In genomic region chr19:7869910-7870511, GRCh38 we compare ENCODE assay signal across 8 cellular contexts. TPM values are rescaled to one million over a fixed set of nuclear protein-coding genes. Genes with fewer than 3 reads are reported as not detected.
DNase-seq lines count a peak whose midpoint lies in the region; ATAC-seq and TF ChIP-seq lines count a peak whose summit lies in the region.

No MANE protein-coding gene starts in this region.

- peaks cover 9% of the 10 kb centered on the region for H3F3A ChIP-seq in DOHH2 (ENCODE audit: control insufficient read depth, insufficient read depth)

- BruUV-seq in Calu3 (replicated peaks; lab: Mats Ljungman, UMichigan), result no TSS peak

- no peak overlapping the region for H3K27ac ChIP-seq in DOHH2 (ENCODE audit: low read depth, low read length)
- no peak overlapping the region for H3K27ac ChIP-seq in endodermal cell (ENCODE audit: low read depth, low read length)
- no peak overlapping the region for H3K27ac ChIP-seq in aorta (ENCODE audit: low read depth in 1 of 2, low read length in 2 of 2)

- peak; percentile 92 for DNase-seq in KBM-7
- DNase-seq in activated CD4-positive, alpha-beta T cell treated with anti-CD3 and anti-CD28 coated beads for 1 hour, result peak; percentile 36
- peak; percentile 92 for DNase-seq in endodermal cell
- DNase-seq in natural killer cell treated with Interleukin-12 subunit alpha and Interleukin-12 subunit beta and Interleukin-15 and Interleukin-18, amount 100 ng/mL, for 72 hours (ENCODE audit: low spot score), result no peak
- DNase-seq in aorta, result no peak
- no peak for DNase-seq in Calu3
- DNase-seq in NCI-H2107 treated with DMSO at 0.1 percent for 48 hours (lab: John Stamatoyannopoulos, UW; ENCODE audit: unreplicated experiment), result no peak

- H3K36me3 Mint-ChIP-seq in endodermal cell (ENCODE audit: low read depth) (no peaks in the 10 kb centered on the region), Calu3 (ENCODE audit: insufficient read depth, unreplicated experiment) (peaks cover 56% of the 10 kb centered on the region)
- peaks cover 7% of the 10 kb centered on the region for H3K36me3 Mint-ChIP-seq in natural killer cell treated with Interleukin-12 subunit alpha and Interleukin-12 subunit beta and Interleukin-15 and Interleukin-18, amount 100 ng/mL, for 72 hours

- no peaks in the 10 kb centered on the region for H3K9me2 ChIP-seq in DOHH2 (replicated peaks; ENCODE audit: control insufficient read depth, low read length)

- H3K4me2 ChIP-seq in DOHH2 (ENCODE audit: low read length), result peak overlapping the region; percentile 99

- WGBS in endodermal cell (ENCODE audit: insufficient coverage in 1 of 2, insufficient read length in 1 of 2), 2 experiments, result 70% methylated on average over 28 of the region's 30 CpGs; no CpG with 5 or more reads in 1 of the 2 experiments
- WGBS in aorta, 2 donors, result 16 to 23% methylated on average over 29 to 30 of the region's 30 CpGs

- H3K9me3 ChIP-seq in DOHH2 (ENCODE audit: control insufficient read depth, insufficient read depth, low read length) (no peaks in the 10 kb centered on the region; the same call in 1 of the 2 replicates), endodermal cell (ENCODE audit: control insufficient read depth, low read length) (no peaks in the 10 kb centered on the region), aorta (ENCODE audit: control insufficient read depth, low read length) (no peaks in the 10 kb centered on the region)

- CTCF ChIA-PET in Calu3 (lab: Charles Lee), result interaction anchor here (0.6 to 1.7 kb wide), 3 partner anchors 12 to 50 kb away, joined by 4 to 11 read pairs (median 5); partner anchors contain the start of genes MAP2K7 and SNAPC2

- TF ChIP-seq CTCF in DOHH2 (IDR thresholded peaks at IDR 0.05; ENCODE audit: low read depth, low read length, poor library complexity, severe bottlenecking), result no peak
- TF ChIP-seq CTCF in endodermal cell (conservative IDR thresholded peaks at IDR 0.05), result no peak
- TF ChIP-seq CTCF in Calu3 (IDR thresholded peaks at IDR 0.05; ENCODE audit: unreplicated experiment), result no peak

- H3K4me3 Mint-ChIP-seq in endodermal cell, result no peak overlapping the region
- peak overlapping the region; percentile 50 for H3K4me3 Mint-ChIP-seq in natural killer cell treated with Interleukin-12 subunit alpha and Interleukin-12 subunit beta and Interleukin-15 and Interleukin-18, amount 100 ng/mL, for 72 hours
- no peak overlapping the region for H3K4me3 Mint-ChIP-seq in Calu3 (ENCODE audit: low read depth, unreplicated experiment)

- H3K27me3 Mint-ChIP-seq in endodermal cell (ENCODE audit: insufficient read depth) (peaks cover 70% of the 10 kb centered on the region), Calu3 (ENCODE audit: unreplicated experiment) (no peaks in the 10 kb centered on the region)
- H3K27me3 Mint-ChIP-seq in natural killer cell treated with Interleukin-12 subunit alpha and Interleukin-12 subunit beta and Interleukin-15 and Interleukin-18, amount 100 ng/mL, for 72 hours, result peaks cover 12 to 16% of the 10 kb centered on the region in 2 donors

- H3K27ac Mint-ChIP-seq in endodermal cell, result no peak overlapping the region
- H3K27ac Mint-ChIP-seq in natural killer cell treated with Interleukin-12 subunit alpha and Interleukin-12 subunit beta and Interleukin-15 and Interleukin-18, amount 100 ng/mL, for 72 hours, result no peak overlapping the region
- no peak overlapping the region for H3K27ac Mint-ChIP-seq in Calu3 (ENCODE audit: unreplicated experiment)

- peaks cover 24% of the 10 kb centered on the region for H3K27me3 ChIP-seq in DOHH2 (ENCODE audit: control insufficient read depth, low read length)
- H3K27me3 ChIP-seq in endodermal cell (ENCODE audit: control insufficient read depth, insufficient read depth, low read length, poor library complexity, severe bottlenecking), result peaks cover 41% of the 10 kb centered on the region
- peaks cover 0 to 1% of the 10 kb centered on the region in 2 donors for H3K27me3 ChIP-seq in aorta (ENCODE audit: control insufficient read depth in 1 of 2, insufficient read depth in 2 of 2, low read length in 1 of 2)

- peaks cover 47% of the 10 kb centered on the region for H3K4me1 ChIP-seq in DOHH2 (ENCODE audit: control insufficient read depth, low read length)
- no peaks in the 10 kb centered on the region for H3K4me1 ChIP-seq in endodermal cell (ENCODE audit: control insufficient read depth, insufficient read depth, low read length)
- H3K4me1 ChIP-seq in aorta (ENCODE audit: control insufficient read depth in 1 of 2, insufficient read depth in 2 of 2, low read length in 2 of 2), result no peaks in the 10 kb centered on the region

- H3K9me3 Mint-ChIP-seq in endodermal cell (peaks cover 1% of the 10 kb centered on the region), Calu3 (ENCODE audit: low read depth, unreplicated experiment) (no peaks in the 10 kb centered on the region)
- H3K9me3 Mint-ChIP-seq in natural killer cell treated with Interleukin-12 subunit alpha and Interleukin-12 subunit beta and Interleukin-15 and Interleukin-18, amount 100 ng/mL, for 72 hours, result no peaks in the 10 kb centered on the region

- no peak overlapping the region for H3K9ac ChIP-seq in endodermal cell (ENCODE audit: extremely low read depth, low read length, poor library complexity, severe bottlenecking)

- in situ Hi-C loops in KBM-7 (cut with MboI; ENCODE audit: low pct_unique_long_range_greater_than_20kb, low sequenced_read_pairs), result no loop called here

- peak; percentile 1 for ATAC-seq in natural killer cell treated with Interleukin-12 subunit alpha and Interleukin-12 subunit beta and Interleukin-15 and Interleukin-18, amount 100 ng/mL, for 72 hours
- no peak for ATAC-seq in aorta (ENCODE audit: low FRiP score)

- intact Hi-C loops in aorta (cut with DNase I), result no loop called here
- intact Hi-C loops in Calu3 (cut with micrococcal nuclease; ENCODE audit: unreplicated experiment), result no loop called here

- H3K4me3 ChIP-seq in DOHH2 (ENCODE audit: low read length), result peak overlapping the region; percentile 75
- H3K4me3 ChIP-seq in endodermal cell (ENCODE audit: low read length), result no peak overlapping the region
- H3K4me3 ChIP-seq in aorta (ENCODE audit: low read length in 2 of 2), result no peak overlapping the region

- peaks cover 3% of the 10 kb centered on the region for H3K4me1 Mint-ChIP-seq in endodermal cell
- peaks cover 13 to 29% of the 10 kb centered on the region in 2 donors for H3K4me1 Mint-ChIP-seq in natural killer cell treated with Interleukin-12 subunit alpha and Interleukin-12 subunit beta and Interleukin-15 and Interleukin-18, amount 100 ng/mL, for 72 hours (ENCODE audit: low read depth in 2 of 2)
- H3K4me1 Mint-ChIP-seq in Calu3 (ENCODE audit: low read depth, unreplicated experiment), result peaks cover 17% of the 10 kb centered on the region

- no peaks in the 10 kb centered on the region for H4K20me1 ChIP-seq in DOHH2 (ENCODE audit: control insufficient read depth, insufficient read depth, low read depth, low read length)

- H3K79me2 ChIP-seq in DOHH2 (ENCODE audit: control insufficient read depth, low read length), result no peaks in the 10 kb centered on the region

- H3K36me3 ChIP-seq in DOHH2 (ENCODE audit: control insufficient read depth, low read length) (no peaks in the 10 kb centered on the region), endodermal cell (ENCODE audit: control insufficient read depth, insufficient read depth, low read length) (no peaks in the 10 kb centered on the region), aorta (ENCODE audit: control insufficient read depth in 1 of 2, insufficient read depth in 2 of 2, low read length in 1 of 2) (no peaks in the 10 kb centered on the region)

RNA-seq across cellular contexts. Expression of gene PRR36, which starts 4.2 kb away (rescaled TPM):
- total RNA-seq in endodermal cell, result 10 to 100 TPM in 1 of 2 donors, 1 to 10 TPM in 1; 9.5 to 20.2 TPM
- 32.1 TPM for polyA plus RNA-seq in endodermal cell (2013, experiment 1 of 2)
- 29.5 TPM for polyA plus RNA-seq in endodermal cell (2013, experiment 2 of 2)
- not detected for total RNA-seq in natural killer cell treated with Interleukin-12 subunit alpha and Interleukin-12 subunit beta and Interleukin-15 and Interleukin-18, amount 100 ng/mL, for 72 hours
- under 1 TPM in 1 of 2 donors, not detected in 1; 0.09 TPM for total RNA-seq in aorta
- under 1 TPM in 1 of 2 donors, not detected in 1; 0.13 TPM for polyA plus RNA-seq in aorta
- 10.8 and 11.7 TPM in 2 replicates for total RNA-seq in Calu3 (2022)

RNA-seq across cellular contexts. Expression of gene LRRC8E, which starts 18.3 kb away (rescaled TPM):
- 1 to 10 TPM; 2.8 to 3.4 TPM for total RNA-seq in endodermal cell
- 0.68 TPM for polyA plus RNA-seq in endodermal cell (2013, experiment 1 of 2)
- 1.2 TPM for polyA plus RNA-seq in endodermal cell (2013, experiment 2 of 2)
- not detected for total RNA-seq in natural killer cell treated with Interleukin-12 subunit alpha and Interleukin-12 subunit beta and Interleukin-15 and Interleukin-18, amount 100 ng/mL, for 72 hours
- under 1 TPM in 1 of 2 donors, not detected in 1; 0.60 TPM for total RNA-seq in aorta
- polyA plus RNA-seq in aorta, result not detected
- total RNA-seq in Calu3 (2022), result 8.0 and 9.1 TPM in 2 replicates

RNA-seq across cellular contexts. Expression of gene MAP2K7, which starts 33.7 kb away (rescaled TPM):
- total RNA-seq in endodermal cell (10 to 100 TPM; 33.4 to 40.0 TPM), aorta (10 to 100 TPM; 26.6 to 34.3 TPM), Calu3 (2022) (27.0 and 28.0 TPM in 2 replicates)
- 34.8 TPM for polyA plus RNA-seq in endodermal cell (2013, experiment 1 of 2)
- polyA plus RNA-seq in endodermal cell (2013, experiment 2 of 2), result 32.3 TPM
- 10 to 100 TPM; 45.2 to 47.1 TPM for total RNA-seq in natural killer cell treated with Interleukin-12 subunit alpha and Interleukin-12 subunit beta and Interleukin-15 and Interleukin-18, amount 100 ng/mL, for 72 hours
- polyA plus RNA-seq in aorta, result 10 to 100 TPM; 14.7 to 23.3 TPM

RNA-seq across cellular contexts. Expression of gene EVI5L, which starts 40.0 kb away (rescaled TPM):
- total RNA-seq in endodermal cell, result 1 to 10 TPM; 6.4 to 9.2 TPM
- polyA plus RNA-seq in endodermal cell (2013, experiment 1 of 2), result 14.6 TPM
- 12.3 TPM for polyA plus RNA-seq in endodermal cell (2013, experiment 2 of 2)
- 10 to 100 TPM in 1 of 2 donors, 1 to 10 TPM in 1; 7.8 to 11.5 TPM for total RNA-seq in natural killer cell treated with Interleukin-12 subunit alpha and Interleukin-12 subunit beta and Interleukin-15 and Interleukin-18, amount 100 ng/mL, for 72 hours
- 10 to 100 TPM; 13.0 to 13.4 TPM for total RNA-seq in aorta
- polyA plus RNA-seq in aorta, result 10 to 100 TPM in 1 of 2 donors, 1 to 10 TPM in 1; 4.3 to 11.9 TPM
- total RNA-seq in Calu3 (2022), result 12.2 and 12.5 TPM in 2 replicates

RNA-seq across cellular contexts. Expression of gene TGFBR3L, which starts 44.6 kb away (rescaled TPM):
- total RNA-seq in endodermal cell (1 to 10 TPM in 1 of 2 donors, under 1 TPM in 1; 0.84 to 2.2 TPM), aorta (under 1 TPM in 1 of 2 donors, not detected in 1; 0.84 TPM), Calu3 (2022) (0.94 and 1.6 TPM in 2 replicates)
- polyA plus RNA-seq in endodermal cell (2013, experiment 1 of 2), result 1.3 TPM
- polyA plus RNA-seq in endodermal cell (2013, experiment 2 of 2), result 0.58 TPM
- 1 to 10 TPM; 4.7 to 5.6 TPM for total RNA-seq in natural killer cell treated with Interleukin-12 subunit alpha and Interleukin-12 subunit beta and Interleukin-15 and Interleukin-18, amount 100 ng/mL, for 72 hours
- 1 to 10 TPM in 1 of 2 donors, not detected in 1; 1.5 TPM for polyA plus RNA-seq in aorta

Comparison
In these comparisons a context has a peak if more than half of its experiments do, and no peak if none do; other contexts are left out.
1. DNase-seq: peak in KBM-7 (single experiment), activated CD4-positive, alpha-beta T cell treated with anti-CD3 and anti-CD28 coated beads for 1 hour (single experiment) and endodermal cell (single experiment); none in natural killer cell treated with Interleukin-12 subunit alpha and Interleukin-12 subunit beta and Interleukin-15 and Interleukin-18, amount 100 ng/mL, for 72 hours (single experiment), aorta (0 of 2), Calu3 (single experiment) and NCI-H2107 treated with DMSO at 0.1 percent for 48 hours (single experiment).
2. RNA of gene PRR36, which starts 4.2 kb away (total RNA-seq): 9.5 to 20.2 TPM in endodermal cell and 10.8 to 11.7 TPM in Calu3; not detected in natural killer cell treated with Interleukin-12 subunit alpha and Interleukin-12 subunit beta and Interleukin-15 and Interleukin-18, amount 100 ng/mL, for 72 hours and 0.09 TPM in aorta; every median in the first group is over 4 times any median in the second.